1 cellular context compared by ENCODE assay signal in the genomic region with DNA sequence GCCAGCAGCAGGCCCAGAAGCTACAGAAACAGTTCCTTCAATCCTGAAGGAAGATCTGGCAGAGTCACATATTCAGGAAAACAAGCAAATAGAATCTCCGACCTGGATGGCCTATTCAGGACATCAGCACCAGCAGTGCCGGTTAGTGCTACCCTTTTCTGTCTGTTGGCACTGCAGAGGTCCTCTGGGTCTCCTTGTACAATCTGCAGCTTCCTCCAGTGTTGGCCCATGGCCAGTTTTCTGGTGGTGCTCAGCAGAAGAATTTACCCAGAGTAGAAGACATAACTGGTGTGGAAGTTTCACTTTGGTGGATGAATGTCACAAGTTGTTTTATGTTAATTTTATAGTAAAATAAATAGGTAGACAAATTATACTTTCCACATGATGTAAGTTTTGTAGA.
TF ChIP-seq lines count a peak whose summit lies in the region.

No MANE protein-coding gene starts in this region.

TF ChIP-seq in HepG2, 621 proteins besides CTCF, POLR2A, EP300 and RAD21:
- TF ChIP-seq, protein P1, sequence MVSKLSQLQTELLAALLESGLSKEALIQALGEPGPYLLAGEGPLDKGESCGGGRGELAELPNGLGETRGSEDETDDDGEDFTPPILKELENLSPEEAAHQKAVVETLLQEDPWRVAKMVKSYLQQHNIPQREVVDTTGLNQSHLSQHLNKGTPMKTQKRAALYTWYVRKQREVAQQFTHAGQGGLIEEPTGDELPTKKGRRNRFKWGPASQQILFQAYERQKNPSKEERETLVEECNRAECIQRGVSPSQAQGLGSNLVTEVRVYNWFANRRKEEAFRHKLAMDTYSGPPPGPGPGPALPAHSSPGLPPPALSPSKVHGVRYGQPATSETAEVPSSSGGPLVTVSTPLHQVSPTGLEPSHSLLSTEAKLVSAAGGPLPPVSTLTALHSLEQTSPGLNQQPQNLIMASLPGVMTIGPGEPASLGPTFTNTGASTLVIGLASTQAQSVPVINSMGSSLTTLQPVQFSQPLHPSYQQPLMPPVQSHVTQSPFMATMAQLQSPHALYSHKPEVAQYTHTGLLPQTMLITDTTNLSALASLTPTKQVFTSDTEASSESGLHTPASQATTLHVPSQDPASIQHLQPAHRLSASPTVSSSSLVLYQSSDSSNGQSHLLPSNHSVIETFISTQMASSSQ (IDR thresholded peaks at IDR 0.05; ENCODE audit: low read depth): no peak
- TF ChIP-seq, protein P1 (CRISPR knock-in tag; IDR thresholded peaks at IDR 0.05; ENCODE audit: borderline replicate concordance): no peak
- TF ChIP-seq ETV5 (CRISPR knock-in tag; IDR thresholded peaks at IDR 0.05; ENCODE audit: borderline replicate concordance): no peak
- TF ChIP-seq ZNF549 (CRISPR knock-in tag; IDR thresholded peaks at IDR 0.05): no peak
- TF ChIP-seq ZNF552 (CRISPR knock-in tag; IDR thresholded peaks at IDR 0.05; ENCODE audit: borderline replicate concordance): no peak
- TF ChIP-seq, protein P2, sequence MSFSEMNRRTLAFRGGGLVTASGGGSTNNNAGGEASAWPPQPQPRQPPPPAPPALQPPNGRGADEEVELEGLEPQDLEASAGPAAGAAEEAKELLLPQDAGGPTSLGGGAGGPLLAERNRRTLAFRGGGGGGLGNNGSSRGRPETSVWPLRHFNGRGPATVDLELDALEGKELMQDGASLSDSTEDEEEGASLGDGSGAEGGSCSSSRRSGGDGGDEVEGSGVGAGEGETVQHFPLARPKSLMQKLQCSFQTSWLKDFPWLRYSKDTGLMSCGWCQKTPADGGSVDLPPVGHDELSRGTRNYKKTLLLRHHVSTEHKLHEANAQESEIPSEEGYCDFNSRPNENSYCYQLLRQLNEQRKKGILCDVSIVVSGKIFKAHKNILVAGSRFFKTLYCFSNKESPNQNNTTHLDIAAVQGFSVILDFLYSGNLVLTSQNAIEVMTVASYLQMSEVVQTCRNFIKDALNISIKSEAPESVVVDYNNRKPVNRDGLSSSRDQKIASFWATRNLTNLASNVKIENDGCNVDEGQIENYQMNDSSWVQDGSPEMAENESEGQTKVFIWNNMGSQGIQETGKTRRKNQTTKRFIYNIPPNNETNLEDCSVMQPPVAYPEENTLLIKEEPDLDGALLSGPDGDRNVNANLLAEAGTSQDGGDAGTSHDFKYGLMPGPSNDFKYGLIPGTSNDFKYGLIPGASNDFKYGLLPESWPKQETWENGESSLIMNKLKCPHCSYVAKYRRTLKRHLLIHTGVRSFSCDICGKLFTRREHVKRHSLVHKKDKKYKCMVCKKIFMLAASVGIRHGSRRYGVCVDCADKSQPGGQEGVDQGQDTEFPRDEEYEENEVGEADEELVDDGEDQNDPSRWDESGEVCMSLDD (CRISPR knock-in tag; IDR thresholded peaks at IDR 0.05; ENCODE audit: borderline replicate concordance): no peak
- TF ChIP-seq HNF4A (CRISPR knock-in tag; IDR thresholded peaks at IDR 0.05): no peak
- no peak for TF ChIP-seq ZNF547 (CRISPR knock-in tag; IDR thresholded peaks at IDR 0.05)
- TF ChIP-seq, protein P3, sequence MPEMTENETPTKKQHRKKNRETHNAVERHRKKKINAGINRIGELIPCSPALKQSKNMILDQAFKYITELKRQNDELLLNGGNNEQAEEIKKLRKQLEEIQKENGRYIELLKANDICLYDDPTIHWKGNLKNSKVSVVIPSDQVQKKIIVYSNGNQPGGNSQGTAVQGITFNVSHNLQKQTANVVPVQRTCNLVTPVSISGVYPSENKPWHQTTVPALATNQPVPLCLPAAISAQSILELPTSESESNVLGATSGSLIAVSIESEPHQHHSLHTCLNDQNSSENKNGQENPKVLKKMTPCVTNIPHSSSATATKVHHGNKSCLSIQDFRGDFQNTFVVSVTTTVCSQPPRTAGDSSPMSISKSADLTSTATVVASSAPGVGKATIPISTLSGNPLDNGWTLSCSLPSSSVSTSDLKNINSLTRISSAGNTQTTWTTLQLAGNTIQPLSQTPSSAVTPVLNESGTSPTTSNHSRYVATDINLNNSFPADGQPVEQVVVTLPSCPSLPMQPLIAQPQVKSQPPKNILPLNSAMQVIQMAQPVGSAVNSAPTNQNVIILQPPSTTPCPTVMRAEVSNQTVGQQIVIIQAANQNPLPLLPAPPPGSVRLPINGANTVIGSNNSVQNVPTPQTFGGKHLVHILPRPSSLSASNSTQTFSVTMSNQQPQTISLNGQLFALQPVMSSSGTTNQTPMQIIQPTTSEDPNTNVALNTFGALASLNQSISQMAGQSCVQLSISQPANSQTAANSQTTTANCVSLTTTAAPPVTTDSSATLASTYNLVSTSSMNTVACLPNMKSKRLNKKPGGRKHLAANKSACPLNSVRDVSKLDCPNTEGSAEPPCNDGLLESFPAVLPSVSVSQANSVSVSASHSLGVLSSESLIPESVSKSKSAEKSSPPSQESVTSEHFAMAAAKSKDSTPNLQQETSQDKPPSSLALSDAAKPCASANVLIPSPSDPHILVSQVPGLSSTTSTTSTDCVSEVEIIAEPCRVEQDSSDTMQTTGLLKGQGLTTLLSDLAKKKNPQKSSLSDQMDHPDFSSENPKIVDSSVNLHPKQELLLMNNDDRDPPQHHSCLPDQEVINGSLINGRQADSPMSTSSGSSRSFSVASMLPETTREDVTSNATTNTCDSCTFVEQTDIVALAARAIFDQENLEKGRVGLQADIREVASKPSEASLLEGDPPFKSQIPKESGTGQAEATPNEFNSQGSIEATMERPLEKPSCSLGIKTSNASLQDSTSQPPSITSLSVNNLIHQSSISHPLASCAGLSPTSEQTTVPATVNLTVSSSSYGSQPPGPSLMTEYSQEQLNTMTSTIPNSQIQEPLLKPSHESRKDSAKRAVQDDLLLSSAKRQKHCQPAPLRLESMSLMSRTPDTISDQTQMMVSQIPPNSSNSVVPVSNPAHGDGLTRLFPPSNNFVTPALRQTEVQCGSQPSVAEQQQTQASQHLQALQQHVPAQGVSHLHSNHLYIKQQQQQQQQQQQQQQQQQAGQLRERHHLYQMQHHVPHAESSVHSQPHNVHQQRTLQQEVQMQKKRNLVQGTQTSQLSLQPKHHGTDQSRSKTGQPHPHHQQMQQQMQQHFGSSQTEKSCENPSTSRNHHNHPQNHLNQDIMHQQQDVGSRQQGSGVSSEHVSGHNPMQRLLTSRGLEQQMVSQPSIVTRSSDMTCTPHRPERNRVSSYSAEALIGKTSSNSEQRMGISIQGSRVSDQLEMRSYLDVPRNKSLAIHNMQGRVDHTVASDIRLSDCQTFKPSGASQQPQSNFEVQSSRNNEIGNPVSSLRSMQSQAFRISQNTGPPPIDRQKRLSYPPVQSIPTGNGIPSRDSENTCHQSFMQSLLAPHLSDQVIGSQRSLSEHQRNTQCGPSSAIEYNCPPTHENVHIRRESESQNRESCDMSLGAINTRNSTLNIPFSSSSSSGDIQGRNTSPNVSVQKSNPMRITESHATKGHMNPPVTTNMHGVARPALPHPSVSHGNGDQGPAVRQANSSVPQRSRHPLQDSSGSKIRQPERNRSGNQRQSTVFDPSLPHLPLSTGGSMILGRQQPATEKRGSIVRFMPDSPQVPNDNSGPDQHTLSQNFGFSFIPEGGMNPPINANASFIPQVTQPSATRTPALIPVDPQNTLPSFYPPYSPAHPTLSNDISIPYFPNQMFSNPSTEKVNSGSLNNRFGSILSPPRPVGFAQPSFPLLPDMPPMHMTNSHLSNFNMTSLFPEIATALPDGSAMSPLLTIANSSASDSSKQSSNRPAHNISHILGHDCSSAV (CRISPR knock-in tag; IDR thresholded peaks at IDR 0.05; ENCODE audit: borderline replicate concordance): no peak
- no peak for TF ChIP-seq SMARCE1 (IDR thresholded peaks at IDR 0.05; ENCODE audit: borderline replicate concordance)
- TF ChIP-seq SP4 (CRISPR knock-in tag; IDR thresholded peaks at IDR 0.05): no peak
- TF ChIP-seq, protein P4, sequence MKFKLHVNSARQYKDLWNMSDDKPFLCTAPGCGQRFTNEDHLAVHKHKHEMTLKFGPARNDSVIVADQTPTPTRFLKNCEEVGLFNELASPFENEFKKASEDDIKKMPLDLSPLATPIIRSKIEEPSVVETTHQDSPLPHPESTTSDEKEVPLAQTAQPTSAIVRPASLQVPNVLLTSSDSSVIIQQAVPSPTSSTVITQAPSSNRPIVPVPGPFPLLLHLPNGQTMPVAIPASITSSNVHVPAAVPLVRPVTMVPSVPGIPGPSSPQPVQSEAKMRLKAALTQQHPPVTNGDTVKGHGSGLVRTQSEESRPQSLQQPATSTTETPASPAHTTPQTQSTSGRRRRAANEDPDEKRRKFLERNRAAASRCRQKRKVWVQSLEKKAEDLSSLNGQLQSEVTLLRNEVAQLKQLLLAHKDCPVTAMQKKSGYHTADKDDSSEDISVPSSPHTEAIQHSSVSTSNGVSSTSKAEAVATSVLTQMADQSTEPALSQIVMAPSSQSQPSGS (CRISPR knock-in tag; IDR thresholded peaks at IDR 0.05): no peak
- no peak for TF ChIP-seq ONECUT2 (CRISPR knock-in tag; IDR thresholded peaks at IDR 0.05)
- TF ChIP-seq, protein P5, sequence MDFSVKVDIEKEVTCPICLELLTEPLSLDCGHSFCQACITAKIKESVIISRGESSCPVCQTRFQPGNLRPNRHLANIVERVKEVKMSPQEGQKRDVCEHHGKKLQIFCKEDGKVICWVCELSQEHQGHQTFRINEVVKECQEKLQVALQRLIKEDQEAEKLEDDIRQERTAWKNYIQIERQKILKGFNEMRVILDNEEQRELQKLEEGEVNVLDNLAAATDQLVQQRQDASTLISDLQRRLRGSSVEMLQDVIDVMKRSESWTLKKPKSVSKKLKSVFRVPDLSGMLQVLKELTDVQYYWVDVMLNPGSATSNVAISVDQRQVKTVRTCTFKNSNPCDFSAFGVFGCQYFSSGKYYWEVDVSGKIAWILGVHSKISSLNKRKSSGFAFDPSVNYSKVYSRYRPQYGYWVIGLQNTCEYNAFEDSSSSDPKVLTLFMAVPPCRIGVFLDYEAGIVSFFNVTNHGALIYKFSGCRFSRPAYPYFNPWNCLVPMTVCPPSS (IDR thresholded peaks at IDR 0.05): no peak
- TF ChIP-seq KLF11 (CRISPR knock-in tag; IDR thresholded peaks at IDR 0.05): no peak
- no peak for TF ChIP-seq ZFP90 (CRISPR knock-in tag; IDR thresholded peaks at IDR 0.05; ENCODE audit: borderline replicate concordance)
- TF ChIP-seq ZFP41 (CRISPR knock-in tag; IDR thresholded peaks at IDR 0.05; ENCODE audit: borderline replicate concordance): no peak
- no peak for TF ChIP-seq RARA (CRISPR knock-in tag; IDR thresholded peaks at IDR 0.05)
- TF ChIP-seq TRIM24 (CRISPR knock-in tag; IDR thresholded peaks at IDR 0.05): no peak
- no peak for TF ChIP-seq MEIS1 (CRISPR knock-in tag; IDR thresholded peaks at IDR 0.05; ENCODE audit: borderline replicate concordance)
